In the genomic region with DNA sequence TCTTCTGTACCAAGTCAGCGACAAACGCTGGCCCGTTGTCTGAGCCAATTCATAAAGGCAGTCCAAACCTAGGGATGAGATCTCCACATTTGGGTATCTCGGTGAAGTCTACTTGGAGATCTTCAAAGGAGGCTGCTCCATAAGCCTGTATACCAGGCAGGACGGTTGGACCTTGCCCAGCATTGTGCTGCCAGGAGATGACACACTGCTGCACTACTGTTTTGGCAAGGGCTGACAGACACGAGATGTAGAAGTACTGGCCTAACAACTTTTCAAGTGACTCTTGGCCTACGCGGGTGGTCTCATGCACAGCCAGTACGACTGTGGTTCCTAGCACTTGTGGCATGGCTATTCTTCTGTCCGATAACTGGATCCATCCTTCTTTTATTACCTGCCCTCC, we compare ENCODE assay signal across 19 cellular contexts.
"Had no signal": no experiment of that assay in that cellular context is flagged by ENCODE, and none has a peak within 500 bp of the region (broad histone marks: within the 10 kb centered on the region; RNA-seq: fewer than 3 reads in every experiment).

No MANE protein-coding gene starts in this region.

- H3K4me1 ChIP-seq: body of pancreas had no signal

- H2AFZ ChIP-seq: PC-9 had no signal

- FAIRE-seq: bronchial epithelial cell had no signal

- H3K9me3 ChIP-seq: ascending aorta had no signal

- H3K27me3 ChIP-seq: ascending aorta, body of pancreas had no signal

- DNase-seq: activated CD4-positive, alpha-beta T cell treated with anti-CD3 and anti-CD28 coated beads for 4 hours; activated CD8-positive, alpha-beta memory T cell treated with anti-CD3 and anti-CD28 coated beads, Interleukin-2, amount 50 U/mL, for 4 hours; activated CD8-positive, alpha-beta T cell treated with anti-CD3 and anti-CD28 coated beads for 36 hours; activated gamma-delta T cell treated with Interleukin-2 at 50 U/mL for 16 hours; activated naive CD4-positive, alpha-beta T cell treated with anti-CD3 and anti-CD28 coated beads, Interleukin-2, amount 10 ng/mL, durations not matched to agents 7 days and 5 days; activated naive CD8-positive, alpha-beta T cell treated with anti-CD3 and anti-CD28 coated beads, Interleukin-2, amount 10 ng/mL, durations not matched to agents 7 days and 5 days; activated T-cell treated with anti-CD3 and anti-CD28 coated beads, Interleukin-2, amount 50 U/mL, for 72 hours; body of pancreas; central memory CD4-positive, alpha-beta T cell; NCI-H1105 treated with DMSO at 0.1 percent for 48 hours; NCI-H1436 treated with DMSO at 0.1 percent for 48 hours; NCI-H187; NCI-H345; NCI-H524; PC-9; SHP77 treated with DMSO at 0.1 percent for 48 hours had no signal

- H3K27ac ChIP-seq: ascending aorta, body of pancreas, PC-9 had no signal

- ATAC-seq: activated CD4-positive, CD25-positive, alpha-beta regulatory T cell treated with anti-CD3 and anti-CD28 coated beads, Interleukin-2, amount 50 U/mL, for 24 hours; activated CD8-positive, alpha-beta T cell treated with anti-CD3 and anti-CD28 coated beads for 36 hours; activated T-cell treated with anti-CD3 and anti-CD28 coated beads, Interleukin-2, amount 50 U/mL, for 72 hours; body of pancreas had no signal

- H3K36me3 ChIP-seq: ascending aorta had no signal

- H3K4me2 ChIP-seq: PC-9 had no signal

- H3K4me3 ChIP-seq: ascending aorta, body of pancreas, PC-9 had no signal
